19 cellular contexts compared by ENCODE assay signal in the genomic region with DNA sequence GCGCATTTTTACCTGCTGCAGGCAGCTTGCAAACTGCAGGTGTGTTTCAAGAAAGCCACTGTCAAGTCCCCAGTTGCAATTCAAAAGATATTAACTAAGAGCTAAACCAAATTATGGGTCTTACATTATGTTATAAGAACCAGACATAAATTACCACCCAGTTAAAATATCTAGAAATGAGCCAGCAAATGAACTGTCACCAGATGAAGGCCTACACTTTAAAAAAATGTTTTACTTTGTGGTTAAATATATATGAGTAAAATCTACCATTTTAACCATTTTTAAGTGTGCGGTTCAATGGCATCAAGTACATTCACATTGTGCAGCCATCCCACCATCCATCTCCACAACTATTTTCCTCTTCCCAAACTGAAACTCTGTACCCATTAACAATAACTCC. TPM values are rescaled to one million over a fixed set of nuclear protein-coding genes. Genes with fewer than 3 reads are reported as not detected.
DNase-seq lines count a peak whose midpoint lies in the region; ATAC-seq, FAIRE-seq and TF ChIP-seq lines count a peak whose summit lies in the region.
"Had no signal": no experiment of that assay in that cellular context is flagged by ENCODE, and none has a peak within 500 bp of the region (broad histone marks: within the 10 kb centered on the region; RNA-seq: fewer than 3 reads in every experiment).

No MANE protein-coding gene starts in this region.

- H3K27ac Mint-ChIP-seq in stimulated activated naive CD8-positive, alpha-beta T cell treated with anti-CD3 and anti-CD28 coated beads, Interleukin-15, Interleukin-2, amounts not matched to agents 100 ng/mL and 50 ng/mL, for 24 hours, result peak overlapping the region; percentile 97
- H3K27ac Mint-ChIP-seq: endodermal cell, mesothelial cell of epicardium had no signal

- H3K4me3 ChIP-seq in OCI-LY3 (ENCODE audit: low read length) (peak overlapping the region; percentile 67), GM12878 (peak overlapping the region; percentile 51)
- H3K4me3 ChIP-seq: hepatocyte had no signal

- peak overlapping the region; percentile 81 for H3K4me2 ChIP-seq in OCI-LY3 (ENCODE audit: low read length)
- peak overlapping the region; percentile 96 for H3K4me2 ChIP-seq in GM12878 (ENCODE audit: control insufficient read depth, insufficient read depth)
- H3K4me2 ChIP-seq: hepatocyte had no signal

- 75% methylated on average over 2 of the region's 2 CpGs for WGBS in GM12878 (ENCODE audit: insufficient coverage, insufficient replicate concordance, low lambda C conversion rate, missing lambda C conversion rate)

- H3K27ac ChIP-seq in OCI-LY3 (ENCODE audit: low read length) (peak overlapping the region; percentile 86), GM12878 (ENCODE audit: control insufficient read depth, insufficient read depth) (peak overlapping the region; percentile 84)
- H3K27ac ChIP-seq: hepatocyte had no signal

- POLR2A ChIA-PET in GM12878 (lab: Charles Lee), result interaction anchor here (0.7 to 3.4 kb wide), 7 partner anchors 32 to 138 kb away, joined by 3 to 16 read pairs (median 5); a partner anchor contains a TSS

- H3K27me3 ChIP-seq in OCI-LY3 (ENCODE audit: low read depth, low read length), result no peaks in the 10 kb centered on the region
- H3K27me3 ChIP-seq in GM12878 (replicated peaks in 1 of 2; ENCODE audit: control insufficient read depth in 2 of 2, insufficient read depth in 2 of 2, low read length in 1 of 2), result no peaks in the 10 kb centered on the region
- H3K27me3 ChIP-seq: hepatocyte, right lobe of liver had no signal

- no peak for DNase-seq in stimulated activated naive CD8-positive, alpha-beta T cell treated with anti-CD3 and anti-CD28 coated beads, Interleukin-15, Interleukin-2, amounts not matched to agents 100 U/mL and 50 U/mL, for 24 hours
- no peak for DNase-seq in GM12878 (ENCODE audit: low read depth, low spot score)
- DNase-seq in ACHN, result no peak
- DNase-seq in sciatic nerve (ENCODE audit: low spot score), result no peak
- DNase-seq in posterior cingulate gyrus, result no peak
- no peak for DNase-seq in RPMI8226
- DNase-seq: DMS153; endodermal cell; kidney glomerular epithelial cell; NCI-H1105; NCI-H2171 treated with DMSO at 0.1 percent for 48 hours; occipital lobe; right lobe of liver; stimulated activated CD4-positive, alpha-beta T cell treated with anti-CD3 and anti-CD28 coated beads, Interleukin-2, amount 100 ng/mL, for 24 hours had no signal

- H4K20me1 ChIP-seq in OCI-LY3 (ENCODE audit: insufficient read depth, low read length) (no peaks in the 10 kb centered on the region), GM12878 (ENCODE audit: control insufficient read depth, insufficient read depth) (no peaks in the 10 kb centered on the region)

- no peaks in the 10 kb centered on the region for H3K9me3 ChIP-seq in OCI-LY3 (ENCODE audit: insufficient read depth, low read length)
- H3K9me3 ChIP-seq in GM12878 (replicated peaks; ENCODE audit: control insufficient read depth, insufficient read depth, low read length), result no peaks in the 10 kb centered on the region
- H3K9me3 ChIP-seq: right lobe of liver had no signal

- TF ChIP-seq CTCF in OCI-LY3 (IDR thresholded peaks at IDR 0.05; ENCODE audit: low read depth, low read length) (no peak), GM12878 (IDR thresholded peaks at IDR 0.05 in 2 of 3, conservative IDR thresholded peaks at IDR 0.05 in 1 of 3; ENCODE audit: control insufficient read depth in 2 of 3, extremely low read depth in 1 of 3, insufficient read depth in 1 of 3, low read depth in 3 of 3, low read length in 3 of 3) (no peak)

- in situ Hi-C loops in GM12878 (cut with MboI) (no loop called here), ACHN (cut with HindIII; ENCODE audit: low pct_ligation_motif_present, low pct_unique_long_range_greater_than_20kb, low sequenced_read_pairs) (no loop called here)

- no peak for TF ChIP-seq POLR2A in GM12878 (IDR thresholded peaks at IDR 0.05; ENCODE audit: low read depth, low read length)

- RAD21 ChIA-PET in GM12878 (lab: Charles Lee; ENCODE audit: unreplicated experiment), result interaction anchor here (1.0 to 4.9 kb wide), 16 partner anchors 26 to 210 kb away, joined by 3 to 81 read pairs (median 12); a partner anchor contains a TSS

- H2AFZ ChIP-seq in OCI-LY3 (ENCODE audit: low read depth, low read length) (no peak overlapping the region), GM12878 (ENCODE audit: control insufficient read depth, low read depth, low read length) (no peak overlapping the region)
- H2AFZ ChIP-seq: hepatocyte had no signal

- no peak for TF ChIP-seq RAD21 in GM12878 (IDR thresholded peaks at IDR 0.05; ENCODE audit: insufficient read depth, low read depth, low read length)

- H3K36me3 ChIP-seq in OCI-LY3 (replicated peaks; ENCODE audit: low read depth, low read length) (no peaks in the 10 kb centered on the region), GM12878 (ENCODE audit: control insufficient read depth in 2 of 2, insufficient read depth in 2 of 2, low read length in 1 of 2) (no peaks in the 10 kb centered on the region)
- H3K36me3 ChIP-seq: right lobe of liver had no signal

- H3K9ac ChIP-seq in OCI-LY3 (ENCODE audit: low read length) (peak overlapping the region; percentile 65; the same call in 1 of the 2 replicates), GM12878 (ENCODE audit: control insufficient read depth, insufficient read depth, low read length) (peak overlapping the region; percentile 55; the same call in 1 of the 2 replicates)

- H3K79me2 ChIP-seq in OCI-LY3 (ENCODE audit: low read length) (no peaks in the 10 kb centered on the region), GM12878 (ENCODE audit: control insufficient read depth, insufficient read depth, low read length) (peaks cover 8% of the 10 kb centered on the region)
- H3K79me2 ChIP-seq: hepatocyte had no signal

- no peaks in the 10 kb centered on the region for H3K27me3 Mint-ChIP-seq in stimulated activated naive CD8-positive, alpha-beta T cell treated with anti-CD3 and anti-CD28 coated beads, Interleukin-15, Interleukin-2, amounts not matched to agents 100 ng/mL and 50 ng/mL, for 24 hours

- no peaks in the 10 kb centered on the region for H3K36me3 Mint-ChIP-seq in stimulated activated naive CD8-positive, alpha-beta T cell treated with anti-CD3 and anti-CD28 coated beads, Interleukin-15, Interleukin-2, amounts not matched to agents 100 ng/mL and 50 ng/mL, for 24 hours (ENCODE audit: low read depth)
- H3K36me3 Mint-ChIP-seq: mesothelial cell of epicardium had no signal

- no peak for FAIRE-seq in GM12878 (lab: Jason Lieb, UNC)
- FAIRE-seq: astrocyte had no signal

- no peaks in the 10 kb centered on the region for H3K9me3 Mint-ChIP-seq in stimulated activated naive CD8-positive, alpha-beta T cell treated with anti-CD3 and anti-CD28 coated beads, Interleukin-15, Interleukin-2, amounts not matched to agents 100 ng/mL and 50 ng/mL, for 24 hours
- H3K9me3 Mint-ChIP-seq: endodermal cell, mesothelial cell of epicardium had no signal

- no peak for TF ChIP-seq EP300 in GM12878 (IDR thresholded peaks at IDR 0.05; ENCODE audit: borderline replicate concordance in 1 of 2, control insufficient read depth in 1 of 2, low read depth in 2 of 2, low read length in 2 of 2)

- SMC1A ChIA-PET in GM12878 (lab: Charles Lee; ENCODE audit: uncharacterized antibody, unreplicated experiment), result interaction anchor here (1.0 to 3.8 kb wide), 18 partner anchors 12 to 209 kb away, joined by 3 to 48 read pairs (median 8); a partner anchor contains a TSS

- ATAC-seq in stimulated activated naive CD8-positive, alpha-beta T cell treated with anti-CD3 and anti-CD28 coated beads, Interleukin-15, Interleukin-2, amounts not matched to agents 100 U/mL and 50 U/mL, for 24 hours, result no peak
- ATAC-seq in GM12878 (no peak; the same call in 2 of the 3 replicates), sciatic nerve (no peak)

- peaks cover 78% of the 10 kb centered on the region for H3K4me1 Mint-ChIP-seq in stimulated activated naive CD8-positive, alpha-beta T cell treated with anti-CD3 and anti-CD28 coated beads, Interleukin-15, Interleukin-2, amounts not matched to agents 100 ng/mL and 50 ng/mL, for 24 hours (ENCODE audit: low read depth)
- H3K4me1 Mint-ChIP-seq: endodermal cell had no signal

- BruUV-seq in GM12878 (replicated peaks; lab: Mats Ljungman, UMichigan), result no TSS peak

- CTCF ChIA-PET in GM12878 (lab: Yijun Ruan, JAX), result interaction anchor here (0.6 to 5.8 kb wide), 13 partner anchors 34 to 218 kb away, joined by 3 to 55 read pairs (median 14); a partner anchor contains a TSS

- peak overlapping the region; percentile 80 for H3K4me3 Mint-ChIP-seq in stimulated activated naive CD8-positive, alpha-beta T cell treated with anti-CD3 and anti-CD28 coated beads, Interleukin-15, Interleukin-2, amounts not matched to agents 100 ng/mL and 50 ng/mL, for 24 hours
- H3K4me3 Mint-ChIP-seq: endodermal cell, mesothelial cell of epicardium had no signal

- peaks cover 54% of the 10 kb centered on the region for H3K4me1 ChIP-seq in OCI-LY3 (ENCODE audit: low read length)
- H3K4me1 ChIP-seq in GM12878 (ENCODE audit: control insufficient read depth, insufficient read depth, low read length), result peaks cover 35% of the 10 kb centered on the region
- H3K4me1 ChIP-seq: right lobe of liver had no signal

- intact Hi-C loops in GM12878 (cut with micrococcal nuclease; ENCODE audit: unreplicated experiment) (no loop called here), sciatic nerve (cut with DNase I) (no loop called here), posterior cingulate gyrus (cut with DNase I) (loop anchor here (10.0 kb wide), 1 partner anchor 141 kb away; no protein-coding TSS in a partner anchor)

TF ChIP-seq in GM12878, 131 proteins besides CTCF, POLR2A, EP300 and RAD21 (continues in another document):
- TF ChIP-seq TCF7 (IDR thresholded peaks at IDR 0.05; ENCODE audit: borderline replicate concordance), result no peak
- no peak for TF ChIP-seq CREM (IDR thresholded peaks at IDR 0.05; ENCODE audit: low read depth)
- TF ChIP-seq ZBED1 (IDR thresholded peaks at IDR 0.05; ENCODE audit: borderline replicate concordance), result no peak

RNA-seq across cellular contexts. Expression of a gene that starts 32.0 kb away (rescaled TPM):
- 766 and 777 TPM in 2 replicates for total RNA-seq in GM12878 (2013; cell fraction: nucleolus; rRNA removed)
- total RNA-seq in GM12878 (2014; rRNA removed) (77.0 and 90.4 TPM in 2 replicates), GM12878 (2014; rRNA removed; fragmentation: Illumina TruSeq; extraction: Trizol) (64.0 and 66.4 TPM in 2 replicates), GM12878 (2021) (77.8 and 85.2 TPM in 2 replicates), sciatic nerve (15.2 TPM)
- polyA plus RNA-seq in GM12878 (2011; ENCODE audit: low read depth), result 39.6 TPM
- polyA plus RNA-seq in GM12878 (2011; rRNA removed) (90.9 and 101 TPM in 2 replicates), GM12878 (2014; fragmentation: Illumina TruSeq; extraction: Trizol) (74.3 and 94.5 TPM in 2 replicates), GM12878 (2014; fragmentation: Nextera tagmentation; extraction: Ambion mirVana) (1 to 10 TPM; 8.5 to 9.5 TPM), GM12878 (2014; rRNA removed) (47.1 and 47.5 TPM in 2 replicates), GM12878 (2016; fragmentation: Nextera tagmentation; extraction: Ambion mirVana) (10 to 100 TPM; 74.5 TPM)
- polyA plus RNA-seq in GM12878 (2011; cell fraction: cytosol; rRNA removed), result 65.6 and 84.8 TPM in 2 replicates
- 169 and 183 TPM in 2 replicates for polyA plus RNA-seq in GM12878 (2011; cell fraction: nucleus; rRNA removed)
- polyA plus RNA-seq in GM12878 (2012), result 45.1 and 70.5 TPM in 2 replicates
- polyA minus RNA-seq in GM12878 (2011; rRNA and poly(A)+ RNA removed), result 177 and 187 TPM in 2 replicates
- polyA minus RNA-seq in GM12878 (2011; cell fraction: cytosol; rRNA and poly(A)+ RNA removed), result 53.1 and 74.4 TPM in 2 replicates
- 194 and 231 TPM in 2 replicates for polyA minus RNA-seq in GM12878 (2011; cell fraction: nucleus; rRNA and poly(A)+ RNA removed)
